In genomic region chr2:149490296-149490695, GRCh38 we compare ENCODE assay signal across 13 cellular contexts.
A peak's percentile ranks its signal among the peaks of the same experiment; 100 is the strongest.
DNase-seq lines count a peak whose midpoint lies in the region; TF ChIP-seq lines count a peak whose summit lies in the region.
"Had no signal": no experiment of that assay in that cellular context is flagged by ENCODE, and none has a peak within 500 bp of the region (broad histone marks: within the 10 kb centered on the region; RNA-seq: fewer than 3 reads in every experiment).

No MANE protein-coding gene starts in this region.

- no peaks in the 10 kb centered on the region for H3K9me3 Mint-ChIP-seq in nephron

- CTCF ChIA-PET in BJ (lab: Yijun Ruan, JAX) = interaction anchor here (0.6 to 1.9 kb wide), 8 partner anchors 63 to 584 kb away, joined by 3 to 13 read pairs (median 3); partner anchors contain the start of gene LYPD6

- no peaks in the 10 kb centered on the region for H3K36me3 Mint-ChIP-seq in nephron (ENCODE audit: low read depth)
- H3K36me3 Mint-ChIP-seq: activated CD8-positive, alpha-beta memory T cell treated with anti-CD3 and anti-CD28 coated beads, Interleukin-2, amount 10 ng/mL, durations not matched to agents 7 days and 5 days had no signal

- POLR2A ChIA-PET in BJ (lab: Charles Lee) = interaction anchor here (0.6 to 0.7 kb wide), 2 partner anchors 17 to 135 kb away, joined by 3 to 6 read pairs; no protein-coding TSS in a partner anchor

- no peak overlapping the region for H3K4me3 Mint-ChIP-seq in nephron
- H3K4me3 Mint-ChIP-seq: activated CD8-positive, alpha-beta memory T cell treated with anti-CD3 and anti-CD28 coated beads, Interleukin-2, amount 10 ng/mL, durations not matched to agents 7 days and 5 days had no signal

- no peaks in the 10 kb centered on the region for H3K9me3 ChIP-seq in ascending aorta
- H3K9me3 ChIP-seq: pancreas had no signal

- H3K36me3 ChIP-seq in BJ (ENCODE audit: control insufficient read depth, insufficient read depth, low read length) = no peaks in the 10 kb centered on the region
- no peaks in the 10 kb centered on the region for H3K36me3 ChIP-seq in ascending aorta
- H3K36me3 ChIP-seq: pancreas had no signal

- no peaks in the 10 kb centered on the region for H3K4me1 ChIP-seq in ascending aorta
- H3K4me1 ChIP-seq: pancreas had no signal

- peaks cover 1% of the 10 kb centered on the region; the same call in 1 of the 2 replicates for H3K27me3 ChIP-seq in BJ (ENCODE audit: control insufficient read depth, insufficient read depth, low read length)
- no peaks in the 10 kb centered on the region for H3K27me3 ChIP-seq in ascending aorta
- H3K27me3 ChIP-seq: pancreas had no signal

- TF ChIP-seq CTCF in BJ (IDR thresholded peaks at IDR 0.05; ENCODE audit: insufficient read depth, low read depth, low read length) = peak; percentile 46
- TF ChIP-seq CTCF in choroid plexus epithelial cell (conservative IDR thresholded peaks at IDR 0.05; ENCODE audit: low read depth, low read length) = no peak
- no peak for TF ChIP-seq CTCF in nephron (IDR thresholded peaks at IDR 0.05; ENCODE audit: unreplicated experiment in 3 of 3)
- no peak for TF ChIP-seq CTCF in GM13977 (IDR thresholded peaks at IDR 0.05; ENCODE audit: extremely low read depth, insufficient read depth, missing control alignments)
- TF ChIP-seq CTCF in ascending aorta (IDR thresholded peaks at IDR 0.05) = no peak

- H3K27ac ChIP-seq in ascending aorta = no peak overlapping the region
- H3K27ac ChIP-seq: pancreas had no signal

- in situ Hi-C loops in GM13977 (cut with MboI; ENCODE audit: low pct_unique_long_range_greater_than_20kb, low sequenced_read_pairs, unreplicated experiment) = no loop called here

- intact Hi-C loops in ascending aorta (cut with DNase I) = no loop called here

- H3K27ac Mint-ChIP-seq in nephron = peak overlapping the region in 2 of 3 experiments; percentile 15 to 52
- H3K27ac Mint-ChIP-seq: activated CD8-positive, alpha-beta memory T cell treated with anti-CD3 and anti-CD28 coated beads, Interleukin-2, amount 10 ng/mL, durations not matched to agents 7 days and 5 days had no signal

- H3K4me3 ChIP-seq in BJ (ENCODE audit: low read depth, low read length) = no peak overlapping the region
- no peak overlapping the region for H3K4me3 ChIP-seq in choroid plexus epithelial cell (ENCODE audit: low read depth, low read length)
- no peak overlapping the region for H3K4me3 ChIP-seq in ascending aorta
- H3K4me3 ChIP-seq: pancreas had no signal

- H3K4me1 Mint-ChIP-seq in nephron = peaks cover 22% of the 10 kb centered on the region
- H3K4me1 Mint-ChIP-seq: activated CD8-positive, alpha-beta memory T cell treated with anti-CD3 and anti-CD28 coated beads, Interleukin-2, amount 10 ng/mL, durations not matched to agents 7 days and 5 days had no signal

- no peaks in the 10 kb centered on the region for H3K27me3 Mint-ChIP-seq in nephron (ENCODE audit: low read depth)

- DNase-seq in BJ (ENCODE audit: low read depth) = no peak
- peak; percentile 46 for DNase-seq in LHCN-M2 (ENCODE audit: low read depth)
- peak; percentile 2 for DNase-seq in choroid plexus epithelial cell (ENCODE audit: low read depth)
- no peak for DNase-seq in stimulated activated CD4-positive, alpha-beta T cell treated with anti-CD3 and anti-CD28 coated beads, Interleukin-12 subunit alpha, Interleukin-12 subunit beta, amount 100 ng/mL, for 4 hours
- DNase-seq in GM13977 (ENCODE audit: low spot score) = no peak
- no peak for DNase-seq in ascending aorta (ENCODE audit: low spot score in 2 of 2)
- DNase-seq in NCI-H1092 (lab: John Stamatoyannopoulos, UW) = no peak
- DNase-seq: activated CD8-positive, alpha-beta memory T cell treated with anti-CD3 and anti-CD28 coated beads, Interleukin-2, amount 10 ng/mL, durations not matched to agents 7 days and 5 days; aorta; erythroblast; pancreas; stimulated activated CD4-positive, alpha-beta T cell treated with anti-CD3 and anti-CD28 coated beads, Interleukin-4, amount 100 ng/mL, for 4 hours had no signal

Comparison
In these comparisons a context has a peak if more than half of its experiments do, and no peak if none do; other contexts are left out.
1. DNase-seq: peak in LHCN-M2 (single experiment) and choroid plexus epithelial cell (single experiment); none in BJ (single experiment), stimulated activated CD4-positive, alpha-beta T cell treated with anti-CD3 and anti-CD28 coated beads, Interleukin-12 subunit alpha, Interleukin-12 subunit beta, amount 100 ng/mL, for 4 hours (single experiment), GM13977 (single experiment), ascending aorta (0 of 2) and NCI-H1092 (single experiment).